ENCODE assay signal across 8 cellular contexts in genomic region chr17:44688675-44689491, GRCh38. TPM values are rescaled to one million over a fixed set of nuclear protein-coding genes. Genes with fewer than 3 reads are reported as not detected.
DNase-seq lines count a peak whose midpoint lies in the region; ATAC-seq and TF ChIP-seq lines count a peak whose summit lies in the region.

No MANE protein-coding gene starts in this region.

- H3K4me3 Mint-ChIP-seq in activated T-cell treated with anti-CD3 and anti-CD28 coated beads, Interleukin-2, amount 50 U/mL, for 72 hours: peak overlapping the region; percentile 95 to 99
- H3K4me3 Mint-ChIP-seq in mesothelial cell of epicardium: peak overlapping the region; percentile 98

- no peaks in the 10 kb centered on the region for H3K9me3 Mint-ChIP-seq in activated T-cell treated with anti-CD3 and anti-CD28 coated beads, Interleukin-2, amount 50 U/mL, for 72 hours
- no peaks in the 10 kb centered on the region for H3K9me3 Mint-ChIP-seq in mesothelial cell of epicardium

- H3K4me1 Mint-ChIP-seq in activated T-cell treated with anti-CD3 and anti-CD28 coated beads, Interleukin-2, amount 50 U/mL, for 72 hours (ENCODE audit: low read depth): peaks cover 50% of the 10 kb centered on the region
- peaks cover 17% of the 10 kb centered on the region for H3K4me1 Mint-ChIP-seq in mesothelial cell of epicardium

- H3K4me3 ChIP-seq in choroid plexus epithelial cell (ENCODE audit: low read depth, low read length): peak overlapping the region; percentile 98

- peak in 1 of 2 donors; percentile 6 for ATAC-seq in activated T-cell treated with anti-CD3 and anti-CD28 coated beads, Interleukin-2, amount 50 U/mL, for 72 hours (replicated peaks in 1 of 2)

- no peak for DNase-seq in activated T-cell treated with anti-CD3 and anti-CD28 coated beads, Interleukin-2, amount 50 U/mL, for 72 hours
- DNase-seq in activated T-cell treated with anti-CD3 and anti-CD28 coated beads, Interleukin-2, amount 50 U/mL, for 1 hour: no peak
- DNase-seq in NCI-H69 (lab: John Stamatoyannopoulos, UW) (peak; percentile 10), choroid plexus epithelial cell (ENCODE audit: low read depth) (peak; percentile 5), mesothelial cell of epicardium (ENCODE audit: low spot score in 2 of 2, unreplicated experiment in 2 of 2) (no peak), H4 (ENCODE audit: low spot score) (no peak), midbrain (lab: John Stamatoyannopoulos, UW) (no peak), retina (no peak)

- H3K27me3 Mint-ChIP-seq in activated T-cell treated with anti-CD3 and anti-CD28 coated beads, Interleukin-2, amount 50 U/mL, for 72 hours (ENCODE audit: low read depth): no peaks in the 10 kb centered on the region
- no peaks in the 10 kb centered on the region for H3K27me3 Mint-ChIP-seq in mesothelial cell of epicardium (ENCODE audit: low read depth)

- peaks cover 2 to 3% of the 10 kb centered on the region in 2 donors for H3K36me3 Mint-ChIP-seq in activated T-cell treated with anti-CD3 and anti-CD28 coated beads, Interleukin-2, amount 50 U/mL, for 72 hours (ENCODE audit: insufficient read depth in 2 of 2)
- H3K36me3 Mint-ChIP-seq in mesothelial cell of epicardium: peaks cover 4% of the 10 kb centered on the region

- TF ChIP-seq CTCF in choroid plexus epithelial cell (conservative IDR thresholded peaks at IDR 0.05; ENCODE audit: low read depth, low read length) (no peak), mesothelial cell of epicardium (IDR thresholded peaks at IDR 0.05; ENCODE audit: unreplicated experiment) (no peak)

- H3K27ac Mint-ChIP-seq in activated T-cell treated with anti-CD3 and anti-CD28 coated beads, Interleukin-2, amount 50 U/mL, for 72 hours: peak overlapping the region; percentile 97
- H3K27ac Mint-ChIP-seq in mesothelial cell of epicardium: peak overlapping the region; percentile 98

RNA-seq across cellular contexts. Expression of gene CCDC43, which starts 0.7 kb away (rescaled TPM):
- total RNA-seq in activated T-cell treated with anti-CD3 and anti-CD28 coated beads, Interleukin-2, amount 50 U/mL, for 72 hours: 10 to 100 TPM; 22.7 to 25.2 TPM
- total RNA-seq in mesothelial cell of epicardium: 20.6 to 25.7 TPM (median 24.9 TPM) in 3 replicates
- 30.8 and 46.6 TPM in 2 replicates for total RNA-seq in H4 (2014; rRNA removed; shearing (Covaris generic))

RNA-seq across cellular contexts. Expression of gene DBF4B, which starts 19.6 kb away (rescaled TPM):
- 10 to 100 TPM; 24.7 to 34.4 TPM for total RNA-seq in activated T-cell treated with anti-CD3 and anti-CD28 coated beads, Interleukin-2, amount 50 U/mL, for 72 hours
- total RNA-seq in mesothelial cell of epicardium: 16.9 to 17.9 TPM (median 17.6 TPM) in 3 replicates
- 8.7 and 9.2 TPM in 2 replicates for total RNA-seq in H4 (2014; rRNA removed; shearing (Covaris generic))

RNA-seq across cellular contexts. Expression of gene MEIOC, which starts 32.6 kb away (rescaled TPM):
- under 1 TPM in 1 of 2 donors, not detected in 1; 0.82 TPM for total RNA-seq in activated T-cell treated with anti-CD3 and anti-CD28 coated beads, Interleukin-2, amount 50 U/mL, for 72 hours
- 0.11 to 0.66 TPM (median 0.18 TPM) in 3 replicates for total RNA-seq in mesothelial cell of epicardium
- total RNA-seq in H4 (2014; rRNA removed; shearing (Covaris generic)): 13.7 and 16.4 TPM in 2 replicates

Comparison
In these comparisons a context has a peak if more than half of its experiments do, and no peak if none do; other contexts are left out.
1. DNase-seq: peak in NCI-H69 (single experiment) and choroid plexus epithelial cell (single experiment); none in activated T-cell treated with anti-CD3 and anti-CD28 coated beads, Interleukin-2, amount 50 U/mL, for 72 hours (0 of 2), activated T-cell treated with anti-CD3 and anti-CD28 coated beads, Interleukin-2, amount 50 U/mL, for 1 hour (single experiment), mesothelial cell of epicardium (0 of 2), H4 (single experiment), midbrain (single experiment) and retina (single experiment).